Comparison of ENCODE assay signal across 21 cellular contexts in the genomic region with DNA sequence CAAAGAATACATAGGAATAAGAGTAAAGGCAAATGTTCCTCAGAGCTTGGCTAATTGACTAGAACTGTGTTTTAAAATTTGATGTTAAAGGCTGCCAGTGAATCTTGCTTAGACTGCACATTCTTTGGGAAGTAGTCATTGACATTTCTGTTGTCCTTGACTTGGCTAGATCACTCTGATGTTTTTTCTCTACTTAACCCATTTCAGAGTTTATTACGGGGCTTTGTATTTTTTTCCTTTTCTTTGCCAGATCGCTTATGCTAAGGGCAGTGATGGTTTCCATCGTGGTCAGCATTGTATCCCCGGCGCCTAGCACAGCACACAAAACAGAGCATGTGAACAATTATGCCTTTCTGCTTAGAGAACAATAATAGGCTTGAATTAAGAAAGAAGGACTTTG.
DNase-seq lines count a peak whose midpoint lies in the region; ATAC-seq and TF ChIP-seq lines count a peak whose summit lies in the region.
"Had no signal": no experiment of that assay in that cellular context is flagged by ENCODE, and none has a peak within 500 bp of the region (broad histone marks: within the 10 kb centered on the region; RNA-seq: fewer than 3 reads in every experiment).

No MANE protein-coding gene starts in this region.

- no peak overlapping the region for H3K4ac ChIP-seq in neuronal stem cell (ENCODE audit: low read length)

- ATAC-seq in HG02970 (IDR thresholded peaks at IDR 0.05; ENCODE audit: low FRiP score, unreplicated experiment) (no peak), GM18873 (IDR thresholded peaks at IDR 0.05; ENCODE audit: low FRiP score, unreplicated experiment) (no peak)
- ATAC-seq: naive thymus-derived CD4-positive, alpha-beta T cell had no signal

- intact Hi-C loops in CD4-positive, alpha-beta memory T cell (cut with micrococcal nuclease), result no loop called here

- H3K4me2 ChIP-seq in neuronal stem cell (ENCODE audit: insufficient read depth, low read length, poor library complexity, severe bottlenecking), result no peak overlapping the region

- H3K9me3 Mint-ChIP-seq in CD4-positive, alpha-beta memory T cell, result peaks cover 0 to 20% (median 5%) of the 10 kb centered on the region in 8 donors

- no peak for TF ChIP-seq CTCF in fibroblast of pulmonary artery (IDR thresholded peaks at IDR 0.05; ENCODE audit: low read length, missing control alignments)

- no peak overlapping the region for H3K23ac ChIP-seq in neuronal stem cell (ENCODE audit: low read depth, low read length, poor library complexity)

- H3K9ac ChIP-seq in neuronal stem cell (ENCODE audit: low read depth, low read length, poor library complexity), result no peak overlapping the region

- no peak overlapping the region for H4K91ac ChIP-seq in neuronal stem cell (ENCODE audit: low read depth, low read length, poor library complexity)

- no peaks in the 10 kb centered on the region for H3K9me3 ChIP-seq in neuronal stem cell (replicated peaks in 1 of 2; ENCODE audit: control insufficient read depth in 2 of 2, insufficient read depth in 1 of 2, low read depth in 1 of 2, low read length in 2 of 2)
- H3K9me3 ChIP-seq in CD4-positive, alpha-beta memory T cell (ENCODE audit: control insufficient read depth in 1 of 2, low read length in 2 of 2), result no peaks in the 10 kb centered on the region
- H3K9me3 ChIP-seq: transverse colon had no signal

- no peaks in the 10 kb centered on the region for H3K36me3 ChIP-seq in neuronal stem cell (replicated peaks in 1 of 2; ENCODE audit: control insufficient read depth in 2 of 2, insufficient read depth in 2 of 2, low read length in 2 of 2)
- no peaks in the 10 kb centered on the region for H3K36me3 ChIP-seq in CD4-positive, alpha-beta memory T cell (ENCODE audit: insufficient read depth, low read length)
- H3K36me3 ChIP-seq: left ventricle myocardium inferior, transverse colon had no signal

- H3K27me3 ChIP-seq in neuronal stem cell (ENCODE audit: control insufficient read depth in 3 of 3, insufficient read depth in 3 of 3, low read depth in 1 of 3, low read length in 3 of 3), result no peaks in the 10 kb centered on the region
- H3K27me3 ChIP-seq in CD4-positive, alpha-beta memory T cell (ENCODE audit: insufficient read depth, low read length), result no peaks in the 10 kb centered on the region
- H3K27me3 ChIP-seq: transverse colon had no signal

- POLR2A ChIA-PET in CD4-positive, alpha-beta memory T cell (lab: Charles Lee; ENCODE audit: partially characterized antibody), result no interaction called here

- no peak overlapping the region for H2BK120ac ChIP-seq in neuronal stem cell (ENCODE audit: low read depth, low read length)

- no peaks in the 10 kb centered on the region for H3K79me1 ChIP-seq in neuronal stem cell (ENCODE audit: low read depth, low read length)

- peak overlapping the region; percentile 19 for H2AFZ ChIP-seq in neuronal stem cell (ENCODE audit: low read length)

- H3K4me1 Mint-ChIP-seq in CD4-positive, alpha-beta memory T cell, result no peaks in the 10 kb centered on the region
- H3K4me1 Mint-ChIP-seq: central memory CD8-positive, alpha-beta T cell; naive thymus-derived CD4-positive, alpha-beta T cell had no signal

- no peak overlapping the region for H3K27ac ChIP-seq in neuronal stem cell (replicated peaks; ENCODE audit: low read length)
- H3K27ac ChIP-seq in CD4-positive, alpha-beta memory T cell (ENCODE audit: low read depth, low read length), result no peak overlapping the region
- H3K27ac ChIP-seq: left ventricle myocardium inferior, transverse colon had no signal

- H2BK5ac ChIP-seq in neuronal stem cell (ENCODE audit: low read length), result no peak overlapping the region

- no peaks in the 10 kb centered on the region for H3K4me1 ChIP-seq in neuronal stem cell (ENCODE audit: control insufficient read depth in 2 of 2, insufficient read depth in 1 of 2, low read depth in 1 of 2, low read length in 2 of 2)
- H3K4me1 ChIP-seq in CD4-positive, alpha-beta memory T cell (ENCODE audit: insufficient read depth, low read length), result no peaks in the 10 kb centered on the region
- H3K4me1 ChIP-seq: left ventricle myocardium inferior, transverse colon had no signal

- CTCF ChIA-PET in CD4-positive, alpha-beta memory T cell (lab: Charles Lee; ENCODE audit: partially characterized antibody), result no interaction called here

- H3K14ac ChIP-seq in neuronal stem cell (ENCODE audit: low read length), result no peak overlapping the region

- no peak overlapping the region for H2BK12ac ChIP-seq in neuronal stem cell (ENCODE audit: low read length)

- no peak overlapping the region for H2BK15ac ChIP-seq in neuronal stem cell (ENCODE audit: low read length)

- H4K8ac ChIP-seq in neuronal stem cell (ENCODE audit: low read depth, low read length), result no peak overlapping the region

- no peaks in the 10 kb centered on the region for H3K27me3 Mint-ChIP-seq in CD4-positive, alpha-beta memory T cell
- H3K27me3 Mint-ChIP-seq: central memory CD8-positive, alpha-beta T cell; naive thymus-derived CD4-positive, alpha-beta T cell had no signal

- H3K4me3 Mint-ChIP-seq in CD4-positive, alpha-beta memory T cell, result no peak overlapping the region
- H3K4me3 Mint-ChIP-seq: central memory CD8-positive, alpha-beta T cell; naive thymus-derived CD4-positive, alpha-beta T cell had no signal

- no peak overlapping the region for H3K18ac ChIP-seq in neuronal stem cell (ENCODE audit: low read length)

- no CpG with 5 or more reads among the region's 5 CpGs for WGBS in neuronal stem cell (ENCODE audit: extremely low coverage in 2 of 2, insufficient read length in 2 of 2, insufficient replicate concordance in 1 of 2), 2 donors

- no peak overlapping the region for H3K4me3 ChIP-seq in fibroblast of pulmonary artery (replicated peaks; ENCODE audit: low read depth, low read length)
- no peak overlapping the region for H3K4me3 ChIP-seq in neuronal stem cell (ENCODE audit: low read length in 2 of 2)
- no peak overlapping the region for H3K4me3 ChIP-seq in CD4-positive, alpha-beta memory T cell (ENCODE audit: low read length in 2 of 2)
- H3K4me3 ChIP-seq: left ventricle myocardium inferior, transverse colon had no signal

- DNase-seq in H4 (ENCODE audit: low spot score), result peak; percentile 9
- DNase-seq in amniotic epithelial cell (ENCODE audit: low read depth), result peak; percentile 1
- DNase-seq in fibroblast of pulmonary artery (ENCODE audit: low read depth), result peak; percentile 43
- DNase-seq in neuronal stem cell (ENCODE audit: low spot score), result no peak
- DNase-seq in CD4-positive, alpha-beta memory T cell, result no peak
- no peak for DNase-seq in NCI-H1694 treated with DMSO at 0.1 percent for 48 hours (lab: John Stamatoyannopoulos, UW)
- DNase-seq: activated CD4-positive, alpha-beta T cell treated with anti-CD3 and anti-CD28 coated beads for 1 hour; activated CD8-positive, alpha-beta memory T cell treated with anti-CD3 and anti-CD28 coated beads, Interleukin-2, amount 50 U/mL, for 4 hours; activated naive CD4-positive, alpha-beta T cell treated with anti-CD3 and anti-CD28 coated beads, Interleukin-2, amount 50 U/mL, for 16 hours; COR-L47; GF-D8; left ventricle myocardium inferior; naive thymus-derived CD4-positive, alpha-beta T cell; NCI-H187; NCI-H526 treated with DMSO at 0.1 percent for 48 hours; stimulated activated CD4-positive, alpha-beta T cell treated with anti-CD3 and anti-CD28 coated beads, Interleukin-2, amount 100 ng/mL, for 24 hours; T-helper 2 cell; transverse colon had no signal

- H3K27ac Mint-ChIP-seq in CD4-positive, alpha-beta memory T cell, result no peak overlapping the region
- H3K27ac Mint-ChIP-seq: naive thymus-derived CD4-positive, alpha-beta T cell had no signal

- H3K36me3 Mint-ChIP-seq in CD4-positive, alpha-beta memory T cell, result no peaks in the 10 kb centered on the region
- H3K36me3 Mint-ChIP-seq: naive thymus-derived CD4-positive, alpha-beta T cell had no signal

- no peak overlapping the region for H2AK5ac ChIP-seq in neuronal stem cell (ENCODE audit: low read depth, low read length)

Comparison
In these comparisons a context has a peak if more than half of its experiments do, and no peak if none do; other contexts are left out.
1. DNase-seq: peak in H4 (single experiment), amniotic epithelial cell (single experiment) and fibroblast of pulmonary artery (single experiment); none in neuronal stem cell (single experiment), CD4-positive, alpha-beta memory T cell (0 of 5) and NCI-H1694 treated with DMSO at 0.1 percent for 48 hours (single experiment).